Comparison of ENCODE assay signal across 15 cellular contexts in genomic region chr12:24134092-24134491, GRCh38.
"Had no signal": no experiment of that assay in that cellular context is flagged by ENCODE, and none has a peak within 500 bp of the region (broad histone marks: within the 10 kb centered on the region; RNA-seq: fewer than 3 reads in every experiment).

No MANE protein-coding gene starts in this region.

- DNase-seq: colonic mucosa; dermis blood vessel endothelial cell; foreskin melanocyte; heart right ventricle; hypothalamus; kidney glomerular epithelial cell; mammary epithelial cell; naive B cell; right cardiac atrium; small intestine; stimulated activated CD4-positive, alpha-beta T cell treated with anti-CD3 and anti-CD28 coated beads, Interleukin-2, amount 100 ng/mL, for 48 hours; stimulated activated naive CD4-positive, alpha-beta T cell treated with Interleukin-2 at 50 U/mL for 16 hours; upper lobe of left lung; uterus had no signal

- H3K36me3 ChIP-seq: colonic mucosa, heart right ventricle, upper lobe of left lung, uterus had no signal

- H3K4me3 ChIP-seq: colonic mucosa, heart right ventricle, upper lobe of left lung, uterus had no signal

- H3K9me3 Mint-ChIP-seq: naive B cell, nephron had no signal

- ATAC-seq: heart right ventricle, right cardiac atrium had no signal

- H3K27ac ChIP-seq: colonic mucosa, heart right ventricle, upper lobe of left lung, uterus had no signal

- H3K4me3 Mint-ChIP-seq: naive B cell, nephron had no signal

- H3K27ac Mint-ChIP-seq: nephron had no signal

- H3K36me3 Mint-ChIP-seq: naive B cell had no signal

- H3K4me1 ChIP-seq: colonic mucosa, heart right ventricle, upper lobe of left lung, uterus had no signal

- H3K9me3 ChIP-seq: colonic mucosa, heart right ventricle, upper lobe of left lung, uterus had no signal

- H3K27me3 ChIP-seq: colonic mucosa, heart right ventricle, upper lobe of left lung, uterus had no signal
